18 cellular contexts compared by ENCODE assay signal in genomic region chr1:152880907-152881306, GRCh38. TPM values are rescaled to one million over a fixed set of nuclear protein-coding genes. Genes with fewer than 3 reads are reported as not detected.
DNase-seq lines count a peak whose midpoint lies in the region; ATAC-seq and TF ChIP-seq lines count a peak whose summit lies in the region.
"Had no signal": no experiment of that assay in that cellular context is flagged by ENCODE, and none has a peak within 500 bp of the region (broad histone marks: within the 10 kb centered on the region; RNA-seq: fewer than 3 reads in every experiment).

No MANE protein-coding gene starts in this region.

- peak; percentile 47 for ATAC-seq in GM21367 (IDR thresholded peaks at IDR 0.05; ENCODE audit: unreplicated experiment)
- peak; percentile 72 for ATAC-seq in HG03442 (IDR thresholded peaks at IDR 0.05; ENCODE audit: unreplicated experiment)
- no peak for ATAC-seq in foreskin keratinocyte
- ATAC-seq in upper lobe of left lung (ENCODE audit: low FRiP score in 2 of 2): no peak
- ATAC-seq in HG02763 (IDR thresholded peaks at IDR 0.05; ENCODE audit: unreplicated experiment): no peak
- no peak for ATAC-seq in Right ventricle myocardium superior (ENCODE audit: poor library complexity)
- ATAC-seq: Panc1 had no signal

- H3K27ac ChIP-seq in foreskin keratinocyte (peak overlapping the region; percentile 32), upper lobe of left lung (no peak overlapping the region)

- TF ChIP-seq CTCF in GM13977 (IDR thresholded peaks at IDR 0.05; ENCODE audit: extremely low read depth, insufficient read depth, missing control alignments): peak; percentile 32
- TF ChIP-seq CTCF in foreskin keratinocyte (conservative IDR thresholded peaks at IDR 0.05): peak; percentile 30
- no peak for TF ChIP-seq CTCF in upper lobe of left lung (IDR thresholded peaks at IDR 0.05)

- H3K27me3 ChIP-seq in foreskin keratinocyte: no peaks in the 10 kb centered on the region
- H3K27me3 ChIP-seq in upper lobe of left lung: no peaks in the 10 kb centered on the region

- 77 to 90% methylated on average over 4 to 5 of the region's 5 CpGs for WGBS in upper lobe of left lung, 2 donors

- no peaks in the 10 kb centered on the region for H3K9me3 ChIP-seq in upper lobe of left lung

- in situ Hi-C loops in GM13977 (cut with MboI; ENCODE audit: low pct_unique_long_range_greater_than_20kb, low sequenced_read_pairs, unreplicated experiment): no loop called here

- intact Hi-C loops in Right ventricle myocardium superior (cut with DNase I): no loop called here

- no peak for TF ChIP-seq EP300 in upper lobe of left lung (IDR thresholded peaks at IDR 0.05)

- DNase-seq in GM13977 (ENCODE audit: low spot score): peak; percentile 27
- DNase-seq in foreskin keratinocyte: no peak
- no peak for DNase-seq in upper lobe of left lung
- DNase-seq in amniotic stem cell (lab: John Stamatoyannopoulos, UW): no peak
- DNase-seq in Right ventricle myocardium superior: no peak
- DNase-seq: activated CD8-positive, alpha-beta memory T cell treated with anti-CD3 and anti-CD28 coated beads for 24 hours; activated effector memory CD4-positive, alpha-beta T cell treated with Interleukin-2 at 50 U/mL for 16 hours; IMR-90; NCI-H2107; NCI-H748 treated with DMSO at 0.1 percent for 48 hours; stimulated activated CD4-positive, alpha-beta T cell treated with anti-CD3 and anti-CD28 coated beads, Interleukin-15, amount 100 ng/mL, for 24 hours had no signal

- peaks cover 30% of the 10 kb centered on the region for H3K4me1 ChIP-seq in foreskin keratinocyte
- no peaks in the 10 kb centered on the region for H3K4me1 ChIP-seq in upper lobe of left lung

- H3K36me3 ChIP-seq in upper lobe of left lung: no peaks in the 10 kb centered on the region

- TF ChIP-seq POLR2A in upper lobe of left lung (IDR thresholded peaks at IDR 0.05): no peak

- H3K4me3 ChIP-seq in upper lobe of left lung: no peak overlapping the region

RNA-seq across cellular contexts. Expression of gene SMCP, which starts 2.8 kb away (rescaled TPM):
- total RNA-seq in foreskin keratinocyte: not detected in 2 replicates
- polyA plus RNA-seq in foreskin keratinocyte: not detected in 2 replicates
- not detected for total RNA-seq in upper lobe of left lung
- total RNA-seq in Right ventricle myocardium superior: not detected
- total RNA-seq: glomerular endothelial cell, IMR-90, subcutaneous adipose tissue had no signal
- polyA plus RNA-seq: IMR-90, neural cell had no signal

RNA-seq across cellular contexts. Expression of gene LCE7A, which starts 21.1 kb away (rescaled TPM):
- total RNA-seq in foreskin keratinocyte (not detected in 2 replicates), upper lobe of left lung (not detected), Right ventricle myocardium superior (not detected)
- polyA plus RNA-seq in foreskin keratinocyte: not detected in 2 replicates
- total RNA-seq: glomerular endothelial cell, IMR-90, subcutaneous adipose tissue had no signal
- polyA plus RNA-seq: IMR-90, neural cell had no signal

RNA-seq across cellular contexts. Expression of gene IVL, which starts 27.4 kb away (rescaled TPM):
- 1.5 and 2.1 TPM in 2 replicates for total RNA-seq in foreskin keratinocyte
- 1.5 and 2.6 TPM in 2 replicates for polyA plus RNA-seq in foreskin keratinocyte
- under 1 TPM in 4 of 6 donors, not detected in 2; 0.23 to 0.69 (median 0.35) TPM for total RNA-seq in upper lobe of left lung
- total RNA-seq in Right ventricle myocardium superior: not detected
- total RNA-seq: glomerular endothelial cell, IMR-90, subcutaneous adipose tissue had no signal
- polyA plus RNA-seq: IMR-90, neural cell had no signal

RNA-seq across cellular contexts. Expression of gene LCE6A, which starts 38.3 kb away (rescaled TPM):
- total RNA-seq in foreskin keratinocyte: 0.18 TPM in 1 of 2 replicates, not detected in the other
- 0.23 and 0.39 TPM in 2 replicates for polyA plus RNA-seq in foreskin keratinocyte
- total RNA-seq in upper lobe of left lung: not detected
- total RNA-seq in Right ventricle myocardium superior: not detected
- total RNA-seq: glomerular endothelial cell, IMR-90, subcutaneous adipose tissue had no signal
- polyA plus RNA-seq: IMR-90, neural cell had no signal

RNA-seq across cellular contexts. Expression of gene LCE1A, which starts 53.6 kb away (rescaled TPM):
- total RNA-seq in foreskin keratinocyte (0.44 TPM in 1 of 2 replicates, not detected in the other), upper lobe of left lung (not detected), Right ventricle myocardium superior (not detected)
- 0.26 and 0.53 TPM in 2 replicates for polyA plus RNA-seq in foreskin keratinocyte
- total RNA-seq: glomerular endothelial cell, IMR-90, subcutaneous adipose tissue had no signal
- polyA plus RNA-seq: IMR-90, neural cell had no signal

Comparison
In these comparisons a context has a peak if more than half of its experiments do, and no peak if none do; other contexts are left out.
1. CTCF ChIP-seq: peak in GM13977 (single experiment) and foreskin keratinocyte (single experiment); none in upper lobe of left lung (0 of 6).
2. ATAC-seq: peak in GM21367 (single experiment) and HG03442 (single experiment); none in foreskin keratinocyte (single experiment), upper lobe of left lung (0 of 2), HG02763 (single experiment) and Right ventricle myocardium superior (single experiment).